In genomic region chr4:123398803-123399637, GRCh38 we compare ENCODE assay signal across 1 cellular context.
TF ChIP-seq lines count a peak whose summit lies in the region.

No MANE protein-coding gene starts in this region.

TF ChIP-seq in HEK293, 187 proteins besides CTCF, POLR2A, EP300 and RAD21 (continued from another document):
- TF ChIP-seq ZBTB17 (tag by site-specific recombination; IDR thresholded peaks at IDR 0.05) (peak; percentile 15; the same call in 1 of the 2 replicates), HOXD13 (CRISPR knock-in tag; IDR thresholded peaks at IDR 0.05; ENCODE audit: borderline replicate concordance) (no peak), ZBTB8A (tag by site-specific recombination; IDR thresholded peaks at IDR 0.05) (peak; percentile 90), ZNF830 (tag by site-specific recombination; IDR thresholded peaks at IDR 0.05; ENCODE audit: low read depth) (no peak), ZNF302 (tag by site-specific recombination; IDR thresholded peaks at IDR 0.05; ENCODE audit: low read depth) (no peak), FEZF1 (tag by site-specific recombination; IDR thresholded peaks at IDR 0.05) (no peak), ZNF214 (tag by site-specific recombination; IDR thresholded peaks at IDR 0.05; ENCODE audit: borderline replicate concordance) (no peak), ZNF600 (tag by site-specific recombination; IDR thresholded peaks at IDR 0.05) (no peak), ZBTB20 (tag by site-specific recombination; IDR thresholded peaks at IDR 0.05) (peak; percentile 44), REPIN1 (tag by site-specific recombination; IDR thresholded peaks at IDR 0.05; ENCODE audit: low read depth) (no peak), ZNF660 (tag by site-specific recombination; IDR thresholded peaks at IDR 0.05) (0 out of 2 replicates have a peak, but pooled peaks have one; percentile 34), ZNF391 (tag by site-specific recombination; IDR thresholded peaks at IDR 0.05; ENCODE audit: borderline replicate concordance, low read depth) (no peak), ZNF544 (tag by site-specific recombination; IDR thresholded peaks at IDR 0.05) (no peak), ZNF549 (tag by site-specific recombination; IDR thresholded peaks at IDR 0.05) (no peak), ZNF175 (tag by site-specific recombination; IDR thresholded peaks at IDR 0.05) (no peak), ZNF366 (tag by site-specific recombination; conservative IDR thresholded peaks at IDR 0.05) (no peak), ZNF239 (tag by site-specific recombination; IDR thresholded peaks at IDR 0.05) (no peak), INSM2 (tag by site-specific recombination; IDR thresholded peaks at IDR 0.05) (no peak), YY2 (tag by site-specific recombination; IDR thresholded peaks at IDR 0.05) (no peak), OVOL3 (tag by site-specific recombination; IDR thresholded peaks at IDR 0.05) (no peak), ZNF514 (tag by site-specific recombination; IDR thresholded peaks at IDR 0.05) (no peak), ZBTB21 (tag by site-specific recombination; IDR thresholded peaks at IDR 0.05) (no peak), ZNF416 (tag by site-specific recombination; IDR thresholded peaks at IDR 0.05) (no peak), PRDM1 (tag by site-specific recombination; IDR thresholded peaks at IDR 0.05) (peak; percentile 43; the same call in 1 of the 2 replicates), MEIS1 (CRISPR knock-in tag; IDR thresholded peaks at IDR 0.05; ENCODE audit: borderline replicate concordance) (no peak), ZNF596 (tag by site-specific recombination; IDR thresholded peaks at IDR 0.05) (no peak), ZNF701 (tag by site-specific recombination; IDR thresholded peaks at IDR 0.05) (no peak), ZNF146 (tag by site-specific recombination; IDR thresholded peaks at IDR 0.05) (no peak), ZNF157 (tag by site-specific recombination; IDR thresholded peaks at IDR 0.05) (no peak), ZNF223 (tag by site-specific recombination; IDR thresholded peaks at IDR 0.05) (no peak), ZNF585B (tag by site-specific recombination; IDR thresholded peaks at IDR 0.05) (no peak), ZNF580 (tag by site-specific recombination; IDR thresholded peaks at IDR 0.05) (peak; percentile 62), ZEB2 (tag by site-specific recombination; IDR thresholded peaks at IDR 0.05) (peak; percentile 57), GLI2 (tag by site-specific recombination; IDR thresholded peaks at IDR 0.05; ENCODE audit: borderline replicate concordance, low read depth) (no peak), RBAK (tag by site-specific recombination; IDR thresholded peaks at IDR 0.05) (no peak), ZNF133 (tag by site-specific recombination; IDR thresholded peaks at IDR 0.05) (no peak), ZBTB7A (tag by site-specific recombination; IDR thresholded peaks at IDR 0.05; ENCODE audit: low read depth) (no peak), SCRT2 (tag by site-specific recombination; IDR thresholded peaks at IDR 0.05) (no peak), ZNF670 (tag by site-specific recombination; IDR thresholded peaks at IDR 0.05; ENCODE audit: low read depth) (no peak), ZNF169 (tag by site-specific recombination; IDR thresholded peaks at IDR 0.05) (no peak), ZSCAN4 (tag by site-specific recombination; IDR thresholded peaks at IDR 0.05) (peak; percentile 67), ZNF155 (tag by site-specific recombination; IDR thresholded peaks at IDR 0.05) (no peak), ZNF501 (tag by site-specific recombination; IDR thresholded peaks at IDR 0.05) (peak; percentile 49; the same call in 1 of the 2 replicates)
- TF ChIP-seq, protein P1, sequence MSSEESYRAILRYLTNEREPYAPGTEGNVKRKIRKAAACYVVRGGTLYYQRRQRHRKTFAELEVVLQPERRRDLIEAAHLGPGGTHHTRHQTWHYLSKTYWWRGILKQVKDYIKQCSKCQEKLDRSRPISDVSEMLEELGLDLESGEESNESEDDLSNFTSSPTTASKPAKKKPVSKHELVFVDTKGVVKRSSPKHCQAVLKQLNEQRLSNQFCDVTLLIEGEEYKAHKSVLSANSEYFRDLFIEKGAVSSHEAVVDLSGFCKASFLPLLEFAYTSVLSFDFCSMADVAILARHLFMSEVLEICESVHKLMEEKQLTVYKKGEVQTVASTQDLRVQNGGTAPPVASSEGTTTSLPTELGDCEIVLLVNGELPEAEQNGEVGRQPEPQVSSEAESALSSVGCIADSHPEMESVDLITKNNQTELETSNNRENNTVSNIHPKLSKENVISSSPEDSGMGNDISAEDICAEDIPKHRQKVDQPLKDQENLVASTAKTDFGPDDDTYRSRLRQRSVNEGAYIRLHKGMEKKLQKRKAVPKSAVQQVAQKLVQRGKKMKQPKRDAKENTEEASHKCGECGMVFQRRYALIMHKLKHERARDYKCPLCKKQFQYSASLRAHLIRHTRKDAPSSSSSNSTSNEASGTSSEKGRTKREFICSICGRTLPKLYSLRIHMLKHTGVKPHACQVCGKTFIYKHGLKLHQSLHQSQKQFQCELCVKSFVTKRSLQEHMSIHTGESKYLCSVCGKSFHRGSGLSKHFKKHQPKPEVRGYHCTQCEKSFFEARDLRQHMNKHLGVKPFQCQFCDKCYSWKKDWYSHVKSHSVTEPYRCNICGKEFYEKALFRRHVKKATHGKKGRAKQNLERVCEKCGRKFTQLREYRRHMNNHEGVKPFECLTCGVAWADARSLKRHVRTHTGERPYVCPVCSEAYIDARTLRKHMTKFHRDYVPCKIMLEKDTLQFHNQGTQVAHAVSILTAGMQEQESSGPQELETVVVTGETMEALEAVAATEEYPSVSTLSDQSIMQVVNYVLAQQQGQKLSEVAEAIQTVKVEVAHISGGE (tag by site-specific recombination; conservative IDR thresholded peaks at IDR 0.05; ENCODE audit: low read depth): peak; percentile 58
- TF ChIP-seq, protein P2, sequence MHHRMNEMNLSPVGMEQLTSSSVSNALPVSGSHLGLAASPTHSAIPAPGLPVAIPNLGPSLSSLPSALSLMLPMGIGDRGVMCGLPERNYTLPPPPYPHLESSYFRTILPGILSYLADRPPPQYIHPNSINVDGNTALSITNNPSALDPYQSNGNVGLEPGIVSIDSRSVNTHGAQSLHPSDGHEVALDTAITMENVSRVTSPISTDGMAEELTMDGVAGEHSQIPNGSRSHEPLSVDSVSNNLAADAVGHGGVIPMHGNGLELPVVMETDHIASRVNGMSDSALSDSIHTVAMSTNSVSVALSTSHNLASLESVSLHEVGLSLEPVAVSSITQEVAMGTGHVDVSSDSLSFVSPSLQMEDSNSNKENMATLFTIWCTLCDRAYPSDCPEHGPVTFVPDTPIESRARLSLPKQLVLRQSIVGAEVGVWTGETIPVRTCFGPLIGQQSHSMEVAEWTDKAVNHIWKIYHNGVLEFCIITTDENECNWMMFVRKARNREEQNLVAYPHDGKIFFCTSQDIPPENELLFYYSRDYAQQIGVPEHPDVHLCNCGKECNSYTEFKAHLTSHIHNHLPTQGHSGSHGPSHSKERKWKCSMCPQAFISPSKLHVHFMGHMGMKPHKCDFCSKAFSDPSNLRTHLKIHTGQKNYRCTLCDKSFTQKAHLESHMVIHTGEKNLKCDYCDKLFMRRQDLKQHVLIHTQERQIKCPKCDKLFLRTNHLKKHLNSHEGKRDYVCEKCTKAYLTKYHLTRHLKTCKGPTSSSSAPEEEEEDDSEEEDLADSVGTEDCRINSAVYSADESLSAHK (tag by site-specific recombination; IDR thresholded peaks at IDR 0.05): no peak
- TF ChIP-seq, protein P3, sequence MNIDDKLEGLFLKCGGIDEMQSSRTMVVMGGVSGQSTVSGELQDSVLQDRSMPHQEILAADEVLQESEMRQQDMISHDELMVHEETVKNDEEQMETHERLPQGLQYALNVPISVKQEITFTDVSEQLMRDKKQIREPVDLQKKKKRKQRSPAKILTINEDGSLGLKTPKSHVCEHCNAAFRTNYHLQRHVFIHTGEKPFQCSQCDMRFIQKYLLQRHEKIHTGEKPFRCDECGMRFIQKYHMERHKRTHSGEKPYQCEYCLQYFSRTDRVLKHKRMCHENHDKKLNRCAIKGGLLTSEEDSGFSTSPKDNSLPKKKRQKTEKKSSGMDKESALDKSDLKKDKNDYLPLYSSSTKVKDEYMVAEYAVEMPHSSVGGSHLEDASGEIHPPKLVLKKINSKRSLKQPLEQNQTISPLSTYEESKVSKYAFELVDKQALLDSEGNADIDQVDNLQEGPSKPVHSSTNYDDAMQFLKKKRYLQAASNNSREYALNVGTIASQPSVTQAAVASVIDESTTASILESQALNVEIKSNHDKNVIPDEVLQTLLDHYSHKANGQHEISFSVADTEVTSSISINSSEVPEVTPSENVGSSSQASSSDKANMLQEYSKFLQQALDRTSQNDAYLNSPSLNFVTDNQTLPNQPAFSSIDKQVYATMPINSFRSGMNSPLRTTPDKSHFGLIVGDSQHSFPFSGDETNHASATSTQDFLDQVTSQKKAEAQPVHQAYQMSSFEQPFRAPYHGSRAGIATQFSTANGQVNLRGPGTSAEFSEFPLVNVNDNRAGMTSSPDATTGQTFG (tag by site-specific recombination; IDR thresholded peaks at IDR 0.05; ENCODE audit: borderline replicate concordance): no peak
